1 cellular context compared by ENCODE assay signal in the genomic region with DNA sequence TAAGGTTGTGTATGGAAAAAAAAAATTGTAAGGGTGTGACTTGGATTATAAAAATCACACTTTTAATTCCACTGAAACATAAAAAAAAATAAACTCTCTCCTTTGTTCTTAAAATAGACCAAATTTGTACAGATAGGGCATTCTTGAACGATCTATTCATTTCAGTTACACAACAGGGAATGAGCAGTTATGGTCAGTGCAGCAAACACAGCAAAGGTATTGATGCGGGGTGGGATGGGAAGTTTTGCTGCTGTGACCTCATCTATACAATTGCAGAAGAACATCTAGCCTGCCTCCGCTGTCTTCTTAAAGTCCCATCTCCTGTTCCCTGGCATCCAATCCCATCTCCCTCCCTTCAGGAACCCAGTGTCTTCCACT.
TF ChIP-seq lines count a peak whose summit lies in the region.

No MANE protein-coding gene starts in this region.

TF ChIP-seq in H1, 55 proteins besides CTCF, POLR2A, EP300 and RAD21:
- no peak for TF ChIP-seq JUND (IDR thresholded peaks at IDR 0.05; ENCODE audit: low read length)
- no peak for TF ChIP-seq GTF2F1 (IDR thresholded peaks at IDR 0.05; ENCODE audit: borderline replicate concordance, low read depth, low read length)
- no peak for TF ChIP-seq BCL11A (IDR thresholded peaks at IDR 0.05; ENCODE audit: low read depth in 2 of 2, low read length in 2 of 2)
- TF ChIP-seq EGR1 (IDR thresholded peaks at IDR 0.05; ENCODE audit: borderline replicate concordance, low read depth, low read length), result no peak
- no peak for TF ChIP-seq CREB1 (IDR thresholded peaks at IDR 0.05)
- TF ChIP-seq MAFK (IDR thresholded peaks at IDR 0.05; ENCODE audit: low read depth, low read length), result no peak
- no peak for TF ChIP-seq RNF2 (IDR thresholded peaks at IDR 0.05; ENCODE audit: borderline replicate concordance, low read depth, low read length, missing control alignments, poor library complexity, severe bottlenecking)
- no peak for TF ChIP-seq GABPA (IDR thresholded peaks at IDR 0.05; ENCODE audit: borderline replicate concordance, insufficient read depth, low read length)
- no peak for TF ChIP-seq CEBPB (IDR thresholded peaks at IDR 0.05; ENCODE audit: low read depth, low read length)
- TF ChIP-seq BACH1 (IDR thresholded peaks at IDR 0.05; ENCODE audit: low read length), result no peak
- no peak for TF ChIP-seq POLR2AphosphoS5 (IDR thresholded peaks at IDR 0.05; ENCODE audit: low read depth, low read length)
